ENCODE assay signal across 11 cellular contexts in the genomic region with DNA sequence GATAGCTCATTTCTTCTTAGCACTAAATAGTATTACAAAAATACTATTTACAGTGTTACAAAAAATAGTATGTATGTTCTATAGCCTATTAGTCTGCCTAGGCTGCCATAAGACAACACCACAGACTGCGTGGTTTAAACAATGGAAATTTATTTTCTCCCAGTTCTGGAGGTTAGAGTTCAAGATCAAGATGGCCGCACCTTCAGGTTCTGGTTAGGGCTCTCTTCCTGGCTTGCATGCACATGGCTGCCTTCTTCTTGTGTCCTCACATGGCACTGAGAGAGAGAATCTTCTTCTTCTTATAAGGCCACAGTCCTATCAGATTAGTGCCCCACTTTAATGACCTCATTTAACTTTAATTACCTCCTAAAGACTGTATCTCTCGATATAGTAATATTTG. TPM values are rescaled to one million over a fixed set of nuclear protein-coding genes. Genes with fewer than 3 reads are reported as not detected.
"Had no signal": no experiment of that assay in that cellular context is flagged by ENCODE, and none has a peak within 500 bp of the region (broad histone marks: within the 10 kb centered on the region; RNA-seq: fewer than 3 reads in every experiment).

No MANE protein-coding gene starts in this region.

- H3K36me3 Mint-ChIP-seq: WTC11 had no signal

- H3K4me3 Mint-ChIP-seq: nephron progenitor cell, WTC11 had no signal

- H3K9me3 ChIP-seq: ascending aorta, lower lobe of right lung, tibial nerve had no signal

- DNase-seq: activated CD4-positive, alpha-beta T cell treated with anti-CD3 and anti-CD28 coated beads, Interleukin-2, amount 50 U/mL, for 1 hour; activated naive CD4-positive, alpha-beta T cell; effector CD4-positive, alpha-beta T cell; hypothalamus; lower lobe of right lung; nephron progenitor cell; retina; SW 1271 had no signal

- H3K27me3 ChIP-seq: ascending aorta, tibial nerve had no signal

- H3K4me3 ChIP-seq: ascending aorta, lower lobe of right lung, tibial nerve had no signal

- H3K27ac Mint-ChIP-seq: nephron progenitor cell, WTC11 had no signal

- H3K36me3 ChIP-seq: ascending aorta, lower lobe of right lung, tibial nerve had no signal

- ATAC-seq: lower lobe of right lung, WTC11 had no signal

- H3K27ac ChIP-seq: ascending aorta, lower lobe of right lung had no signal

- H3K9me3 Mint-ChIP-seq: nephron progenitor cell, WTC11 had no signal

RNA-seq across cellular contexts. Expression of gene FCRLB, which starts 48.9 kb away (rescaled TPM):
- total RNA-seq: ascending aorta had no signal
